ENCODE assay signal across 16 cellular contexts in genomic region chr3:99084156-99084555, GRCh38.
A peak's percentile ranks its signal among the peaks of the same experiment; 100 is the strongest.
DNase-seq lines count a peak whose midpoint lies in the region; ATAC-seq and TF ChIP-seq lines count a peak whose summit lies in the region.
"Had no signal": no experiment of that assay in that cellular context is flagged by ENCODE, and none has a peak within 500 bp of the region (broad histone marks: within the 10 kb centered on the region; RNA-seq: fewer than 3 reads in every experiment).

No MANE protein-coding gene starts in this region.

- TF ChIP-seq POLR2A in breast epithelium (IDR thresholded peaks at IDR 0.05): no peak

- H3K27ac ChIP-seq in breast epithelium: no peak overlapping the region
- peak overlapping the region; percentile 92 for H3K27ac ChIP-seq in PC-3 (ENCODE audit: low read length)
- H3K27ac ChIP-seq: 22Rv1, BLaER1 had no signal

- H2AFZ ChIP-seq in PC-3 (ENCODE audit: low read length): no peak overlapping the region

- H3K4me3 Mint-ChIP-seq in MCF 10A (ENCODE audit: unreplicated experiment): no peak overlapping the region
- H3K4me3 Mint-ChIP-seq: CD4-positive, CD25-positive, alpha-beta regulatory T cell had no signal

- no peaks in the 10 kb centered on the region for H3K27me3 Mint-ChIP-seq in MCF 10A (ENCODE audit: insufficient read depth, unreplicated experiment)
- H3K27me3 Mint-ChIP-seq: CD4-positive, CD25-positive, alpha-beta regulatory T cell had no signal

- POLR2A ChIA-PET in MCF 10A (lab: Yijun Ruan, JAX): interaction anchor here (0.6 kb wide), 1 partner anchor 351 kb away, joined by 3 read pairs; no protein-coding TSS in a partner anchor
- POLR2A ChIA-PET in PC-3 (lab: Charles Lee; ENCODE audit: unreplicated experiment): no interaction called here

- no peak for TF ChIP-seq CTCF in MCF 10A (IDR thresholded peaks at IDR 0.05; ENCODE audit: unreplicated experiment)
- TF ChIP-seq CTCF in breast epithelium (IDR thresholded peaks at IDR 0.05): no peak
- TF ChIP-seq CTCF in PC-3 (conservative IDR thresholded peaks at IDR 0.05; ENCODE audit: low read depth, low read length): no peak

- H3K9me2 ChIP-seq in PC-3 (replicated peaks; ENCODE audit: low read length): no peaks in the 10 kb centered on the region

- H3K9me3 ChIP-seq in breast epithelium: no peaks in the 10 kb centered on the region
- no peaks in the 10 kb centered on the region for H3K9me3 ChIP-seq in PC-3 (ENCODE audit: low read length)
- H3K9me3 ChIP-seq: BLaER1 had no signal

- intact Hi-C loops in MCF 10A (cut with micrococcal nuclease) (no loop called here), breast epithelium (cut with DNase I; ENCODE audit: low total_unique reads) (no loop called here), PC-3 (cut with micrococcal nuclease) (loop anchor here (2.0 to 5.0 kb wide), 3 partner anchors 45 to 163 kb away; no protein-coding TSS in a partner anchor)

- no peaks in the 10 kb centered on the region for H3K36me3 Mint-ChIP-seq in MCF 10A (ENCODE audit: insufficient read depth, unreplicated experiment)
- H3K36me3 Mint-ChIP-seq: CD4-positive, CD25-positive, alpha-beta regulatory T cell had no signal

- ATAC-seq in PC-3: peak; percentile 54
- no peak for ATAC-seq in GM19351 (IDR thresholded peaks at IDR 0.05; ENCODE audit: unreplicated experiment)
- ATAC-seq: K562 had no signal

- H3K9ac ChIP-seq in PC-3 (ENCODE audit: low read length): peak overlapping the region; percentile 60
- H3K9ac ChIP-seq: BLaER1 had no signal

- H3K4me3 ChIP-seq in breast epithelium (no peak overlapping the region), PC-3 (ENCODE audit: low read length) (peak overlapping the region; percentile 53)
- H3K4me3 ChIP-seq: BLaER1, K562 had no signal

- H3F3A ChIP-seq in PC-3 (ENCODE audit: low read length, unreplicated experiment): peaks cover 5% of the 10 kb centered on the region

- CTCF ChIA-PET in MCF 10A (lab: Yijun Ruan, JAX) (interaction anchor here (1.2 kb wide), 1 partner anchor 664 kb away, joined by 3 read pairs; no protein-coding TSS in a partner anchor), PC-3 (lab: Charles Lee) (no interaction called here)

- H3K27me3 ChIP-seq in breast epithelium: no peaks in the 10 kb centered on the region
- no peaks in the 10 kb centered on the region for H3K27me3 ChIP-seq in PC-3 (ENCODE audit: low read length)
- H3K27me3 ChIP-seq: BLaER1 had no signal

- DNase-seq in MCF 10A (ENCODE audit: unreplicated experiment) (peak; percentile 11), breast epithelium (ENCODE audit: low spot score in 2 of 2) (no peak), PC-3 (peak; percentile 93), dedifferentiated amniotic fluid mesenchymal stem cell (ENCODE audit: extremely low spot score) (peak; percentile 17), NCI-H345 treated with DMSO at 0.1 percent for 48 hours (lab: John Stamatoyannopoulos, UW; ENCODE audit: unreplicated experiment) (no peak), NCI-H345 (lab: John Stamatoyannopoulos, UW) (no peak)
- DNase-seq: AML-193; Calu3; CD4-positive, CD25-positive, alpha-beta regulatory T cell; DMS 273 treated with DMSO at 0.1 percent for 48 hours; GDM1; HCEC 1CT had no signal

- no peaks in the 10 kb centered on the region for H3K9me3 Mint-ChIP-seq in MCF 10A (ENCODE audit: unreplicated experiment)

- no peak overlapping the region for H3K27ac Mint-ChIP-seq in MCF 10A (ENCODE audit: low read depth, unreplicated experiment)
- H3K27ac Mint-ChIP-seq: CD4-positive, CD25-positive, alpha-beta regulatory T cell had no signal

- H3K4me1 ChIP-seq in breast epithelium (no peaks in the 10 kb centered on the region), PC-3 (ENCODE audit: insufficient read depth, low read length) (peaks cover 49% of the 10 kb centered on the region)
- H3K4me1 ChIP-seq: BLaER1 had no signal

- BruUV-seq in MCF 10A (replicated peaks; lab: Mats Ljungman, UMichigan) (no TSS peak), PC-3 (replicated peaks; lab: Mats Ljungman, UMichigan) (no TSS peak)

- H3K4me2 ChIP-seq in PC-3 (ENCODE audit: low read length): peak overlapping the region; percentile 75
- H3K4me2 ChIP-seq: BLaER1 had no signal

- H3K36me3 ChIP-seq in breast epithelium: no peaks in the 10 kb centered on the region
- H3K36me3 ChIP-seq in PC-3 (ENCODE audit: low read depth, low read length): no peaks in the 10 kb centered on the region
- H3K36me3 ChIP-seq: BLaER1 had no signal

- H3K79me2 ChIP-seq in PC-3 (ENCODE audit: low read length): no peaks in the 10 kb centered on the region

- H4K20me1 ChIP-seq in PC-3 (ENCODE audit: low read length): no peaks in the 10 kb centered on the region
- H4K20me1 ChIP-seq: BLaER1 had no signal

- H3K4me1 Mint-ChIP-seq in MCF 10A (ENCODE audit: insufficient read depth, unreplicated experiment): peaks cover 11% of the 10 kb centered on the region
- H3K4me1 Mint-ChIP-seq: CD4-positive, CD25-positive, alpha-beta regulatory T cell had no signal

Comparison
In these comparisons a context has a peak if more than half of its experiments do, and no peak if none do; other contexts are left out.
1. DNase-seq: peak in MCF 10A (single experiment), PC-3 (single experiment) and dedifferentiated amniotic fluid mesenchymal stem cell (single experiment); none in breast epithelium (0 of 2), NCI-H345 treated with DMSO at 0.1 percent for 48 hours (single experiment) and NCI-H345 (single experiment).